1 cellular context compared by ENCODE assay signal in the genomic region with DNA sequence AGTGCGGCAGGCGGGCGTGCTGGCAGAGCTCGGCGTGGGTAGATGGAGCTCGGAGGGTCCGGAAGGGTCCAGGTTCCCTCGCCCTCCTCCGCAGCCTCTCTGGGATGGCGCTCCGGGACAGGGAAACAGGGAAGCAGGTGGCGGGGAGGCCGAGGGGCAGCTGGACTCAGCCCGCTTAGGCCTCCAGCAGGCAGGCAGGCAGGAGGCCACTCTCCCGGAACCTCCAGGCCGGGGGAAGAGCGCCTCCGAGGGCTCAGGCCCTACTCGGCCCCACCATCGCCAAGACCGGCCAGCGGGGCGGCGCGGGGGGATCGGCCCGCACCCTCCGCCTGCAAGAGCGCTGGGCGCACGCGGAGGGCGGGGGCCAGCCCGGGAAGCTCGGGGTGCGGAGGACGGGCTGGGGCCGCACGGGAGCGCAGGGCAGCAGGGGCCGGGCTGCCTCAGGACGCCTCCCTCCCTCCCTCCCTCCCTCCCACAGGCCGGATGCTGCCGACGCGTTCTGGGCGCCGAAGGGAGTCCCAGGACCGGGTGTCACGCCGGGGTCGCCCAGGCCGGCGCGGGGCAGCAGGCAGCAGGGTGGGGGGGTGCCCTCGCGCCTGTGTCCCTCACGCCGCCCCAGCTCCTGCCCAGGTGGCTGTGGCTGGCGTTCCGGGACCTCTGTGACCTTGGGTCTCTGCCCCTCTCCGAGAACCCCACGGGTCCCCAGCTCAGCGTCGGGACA.
TF ChIP-seq lines count a peak whose summit lies in the region.

No MANE protein-coding gene starts in this region.

TF ChIP-seq in HepG2, 621 proteins besides CTCF, POLR2A, EP300 and RAD21 (continued from another document and continues in another):
- TF ChIP-seq, protein P1, sequence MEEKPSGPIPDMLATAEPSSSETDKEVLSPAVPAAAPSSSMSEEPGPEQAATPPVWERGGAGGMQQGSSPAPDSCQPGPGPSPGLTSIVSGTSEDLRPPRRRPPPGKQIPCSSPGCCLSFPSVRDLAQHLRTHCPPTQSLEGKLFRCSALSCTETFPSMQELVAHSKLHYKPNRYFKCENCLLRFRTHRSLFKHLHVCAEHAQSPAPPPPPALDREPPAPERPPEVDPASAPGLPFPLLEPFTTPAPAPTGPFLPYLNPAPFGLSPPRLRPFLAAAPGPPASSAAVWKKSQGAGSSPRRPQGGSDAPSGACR (CRISPR knock-in tag; IDR thresholded peaks at IDR 0.05): no peak
- TF ChIP-seq IKZF4 (CRISPR knock-in tag; IDR thresholded peaks at IDR 0.05; ENCODE audit: borderline replicate concordance, low read depth, not compliant biosample characterization) (no peak), POLR2AphosphoS2 (IDR thresholded peaks at IDR 0.05; ENCODE audit: low read depth, low read length) (no peak), HHEX (CRISPR knock-in tag; IDR thresholded peaks at IDR 0.05) (no peak), ZNF577 (CRISPR knock-in tag; IDR thresholded peaks at IDR 0.05; ENCODE audit: borderline replicate concordance, low read depth) (no peak), ZNF337 (CRISPR knock-in tag; IDR thresholded peaks at IDR 0.05; ENCODE audit: borderline replicate concordance, low read depth) (no peak), KAT7 (CRISPR knock-in tag; IDR thresholded peaks at IDR 0.05; ENCODE audit: borderline replicate concordance) (no peak), ZNF614 (CRISPR knock-in tag; IDR thresholded peaks at IDR 0.05; ENCODE audit: borderline replicate concordance) (no peak), ZNF17 (CRISPR knock-in tag; IDR thresholded peaks at IDR 0.05) (no peak), HOXA9 (CRISPR knock-in tag; IDR thresholded peaks at IDR 0.05; ENCODE audit: borderline replicate concordance) (no peak; the same call in 1 of the 2 replicates), ZSCAN12 (CRISPR knock-in tag; IDR thresholded peaks at IDR 0.05) (no peak), MBNL3 (CRISPR knock-in tag; conservative IDR thresholded peaks at IDR 0.05) (no peak), FOXC1 (CRISPR knock-in tag; IDR thresholded peaks at IDR 0.05; ENCODE audit: borderline replicate concordance) (no peak), CEBPG (CRISPR knock-in tag; IDR thresholded peaks at IDR 0.05) (no peak), ZNF547 (CRISPR knock-in tag; IDR thresholded peaks at IDR 0.05) (no peak; the same call in 1 of the 2 replicates), ZNF713 (CRISPR knock-in tag; IDR thresholded peaks at IDR 0.05) (no peak), KDM5B (CRISPR knock-in tag; IDR thresholded peaks at IDR 0.05; ENCODE audit: borderline replicate concordance) (peak; percentile 51; the same call in 1 of the 2 replicates), CENPX (CRISPR knock-in tag; IDR thresholded peaks at IDR 0.05) (no peak), TOPORS (CRISPR knock-in tag; IDR thresholded peaks at IDR 0.05) (no peak), ZNF367 (CRISPR knock-in tag; IDR thresholded peaks at IDR 0.05; ENCODE audit: borderline replicate concordance) (no peak), ZNF557 (CRISPR knock-in tag; IDR thresholded peaks at IDR 0.05) (no peak), NKX3-1 (CRISPR knock-in tag; IDR thresholded peaks at IDR 0.05) (no peak), ZNF232 (CRISPR knock-in tag; IDR thresholded peaks at IDR 0.05; ENCODE audit: borderline replicate concordance) (no peak), GFI1 (CRISPR knock-in tag; IDR thresholded peaks at IDR 0.05; ENCODE audit: borderline replicate concordance) (no peak), NFYB (CRISPR knock-in tag; IDR thresholded peaks at IDR 0.05) (no peak), STAT5B (CRISPR knock-in tag; IDR thresholded peaks at IDR 0.05) (no peak), PRPF4 (IDR thresholded peaks at IDR 0.05; ENCODE audit: low read depth, low read length, poor library complexity, severe bottlenecking) (no peak), HDAC2 (CRISPR knock-in tag; IDR thresholded peaks at IDR 0.05) (no peak), SATB2 (CRISPR knock-in tag; IDR thresholded peaks at IDR 0.05) (no peak), SSRP1 (CRISPR knock-in tag; IDR thresholded peaks at IDR 0.05) (no peak), MAFF (IDR thresholded peaks at IDR 0.05; ENCODE audit: low read depth, low read length) (no peak), ZFYVE20 (CRISPR knock-in tag; IDR thresholded peaks at IDR 0.05; ENCODE audit: borderline replicate concordance, low read depth) (0 out of 2 replicates have a peak, but pooled peaks have one; percentile 77), ZNF816 (CRISPR knock-in tag; IDR thresholded peaks at IDR 0.05; ENCODE audit: borderline replicate concordance) (no peak), YEATS2 (CRISPR knock-in tag; IDR thresholded peaks at IDR 0.05; ENCODE audit: borderline replicate concordance) (no peak; the same call in 1 of the 2 replicates), TARDBP (CRISPR knock-in tag; IDR thresholded peaks at IDR 0.05) (peak; percentile 68; the same call in 1 of the 2 replicates), RARA (CRISPR knock-in tag; IDR thresholded peaks at IDR 0.05) (no peak), NR1H2 (CRISPR knock-in tag; IDR thresholded peaks at IDR 0.05; ENCODE audit: borderline replicate concordance, low read depth) (no peak), ZBTB7A (CRISPR knock-in tag; IDR thresholded peaks at IDR 0.05) (no peak), KDM3A (CRISPR knock-in tag; IDR thresholded peaks at IDR 0.05; ENCODE audit: low read depth) (no peak), KAT8 (CRISPR knock-in tag; IDR thresholded peaks at IDR 0.05) (no peak), ZNF10 (CRISPR knock-in tag; IDR thresholded peaks at IDR 0.05; ENCODE audit: borderline replicate concordance, low read depth) (no peak), ZC3H13 (CRISPR knock-in tag; IDR thresholded peaks at IDR 0.05) (no peak; the same call in 1 of the 2 replicates), AGO2 (optimal IDR thresholded peaks at IDR 0.05; ENCODE audit: low read depth, low read length) (peak; percentile 88), ZSCAN20 (CRISPR knock-in tag; IDR thresholded peaks at IDR 0.05; ENCODE audit: borderline replicate concordance) (no peak), JUND (CRISPR knock-in tag; IDR thresholded peaks at IDR 0.05) (no peak), DNMT3B (CRISPR knock-in tag; conservative IDR thresholded peaks at IDR 0.05) (no peak), ZNF260 (CRISPR knock-in tag; IDR thresholded peaks at IDR 0.05; ENCODE audit: borderline replicate concordance, low read depth) (no peak), ZNF678 (CRISPR knock-in tag; IDR thresholded peaks at IDR 0.05) (no peak), REL (CRISPR knock-in tag; conservative IDR thresholded peaks at IDR 0.05) (0 out of 2 replicates have a peak, but pooled peaks have one; percentile 64), ZFP37 (CRISPR knock-in tag; IDR thresholded peaks at IDR 0.05; ENCODE audit: borderline replicate concordance) (no peak), FOXA1 (IDR thresholded peaks at IDR 0.05) (no peak), FOXA1 (CRISPR knock-in tag; IDR thresholded peaks at IDR 0.05) (no peak), ZNF556 (CRISPR knock-in tag; IDR thresholded peaks at IDR 0.05; ENCODE audit: borderline replicate concordance) (no peak), RFX1 (IDR thresholded peaks at IDR 0.05) (no peak), DR1 (CRISPR knock-in tag; IDR thresholded peaks at IDR 0.05) (no peak)
- TF ChIP-seq, protein P2, sequence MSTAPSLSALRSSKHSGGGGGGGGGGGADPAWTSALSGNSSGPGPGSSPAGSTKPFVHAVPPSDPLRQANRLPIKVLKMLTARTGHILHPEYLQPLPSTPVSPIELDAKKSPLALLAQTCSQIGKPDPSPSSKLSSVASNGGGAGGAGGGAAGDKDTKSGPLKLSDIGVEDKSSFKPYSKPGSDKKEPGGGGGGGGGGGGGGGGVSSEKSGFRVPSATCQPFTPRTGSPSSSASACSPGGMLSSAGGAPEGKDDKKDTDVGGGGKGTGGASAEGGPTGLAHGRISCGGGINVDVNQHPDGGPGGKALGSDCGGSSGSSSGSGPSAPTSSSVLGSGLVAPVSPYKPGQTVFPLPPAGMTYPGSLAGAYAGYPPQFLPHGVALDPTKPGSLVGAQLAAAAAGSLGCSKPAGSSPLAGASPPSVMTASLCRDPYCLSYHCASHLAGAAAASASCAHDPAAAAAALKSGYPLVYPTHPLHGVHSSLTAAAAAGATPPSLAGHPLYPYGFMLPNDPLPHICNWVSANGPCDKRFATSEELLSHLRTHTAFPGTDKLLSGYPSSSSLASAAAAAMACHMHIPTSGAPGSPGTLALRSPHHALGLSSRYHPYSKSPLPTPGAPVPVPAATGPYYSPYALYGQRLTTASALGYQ (CRISPR knock-in tag; IDR thresholded peaks at IDR 0.05): no peak
- TF ChIP-seq, protein P3, sequence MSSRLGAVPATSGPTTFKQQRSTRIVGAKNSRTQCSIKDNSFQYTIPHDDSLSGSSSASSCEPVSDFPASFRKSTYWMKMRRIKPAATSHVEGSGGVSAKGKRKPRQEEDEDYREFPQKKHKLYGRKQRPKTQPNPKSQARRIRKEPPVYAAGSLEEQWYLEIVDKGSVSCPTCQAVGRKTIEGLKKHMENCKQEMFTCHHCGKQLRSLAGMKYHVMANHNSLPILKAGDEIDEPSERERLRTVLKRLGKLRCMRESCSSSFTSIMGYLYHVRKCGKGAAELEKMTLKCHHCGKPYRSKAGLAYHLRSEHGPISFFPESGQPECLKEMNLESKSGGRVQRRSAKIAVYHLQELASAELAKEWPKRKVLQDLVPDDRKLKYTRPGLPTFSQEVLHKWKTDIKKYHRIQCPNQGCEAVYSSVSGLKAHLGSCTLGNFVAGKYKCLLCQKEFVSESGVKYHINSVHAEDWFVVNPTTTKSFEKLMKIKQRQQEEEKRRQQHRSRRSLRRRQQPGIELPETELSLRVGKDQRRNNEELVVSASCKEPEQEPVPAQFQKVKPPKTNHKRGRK (CRISPR knock-in tag; IDR thresholded peaks at IDR 0.05): no peak
- TF ChIP-seq, protein P4, sequence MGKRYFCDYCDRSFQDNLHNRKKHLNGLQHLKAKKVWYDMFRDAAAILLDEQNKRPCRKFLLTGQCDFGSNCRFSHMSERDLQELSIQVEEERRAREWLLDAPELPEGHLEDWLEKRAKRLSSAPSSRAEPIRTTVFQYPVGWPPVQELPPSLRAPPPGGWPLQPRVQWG (CRISPR knock-in tag; IDR thresholded peaks at IDR 0.05; ENCODE audit: borderline replicate concordance, low read depth): no peak
- TF ChIP-seq, protein P5, sequence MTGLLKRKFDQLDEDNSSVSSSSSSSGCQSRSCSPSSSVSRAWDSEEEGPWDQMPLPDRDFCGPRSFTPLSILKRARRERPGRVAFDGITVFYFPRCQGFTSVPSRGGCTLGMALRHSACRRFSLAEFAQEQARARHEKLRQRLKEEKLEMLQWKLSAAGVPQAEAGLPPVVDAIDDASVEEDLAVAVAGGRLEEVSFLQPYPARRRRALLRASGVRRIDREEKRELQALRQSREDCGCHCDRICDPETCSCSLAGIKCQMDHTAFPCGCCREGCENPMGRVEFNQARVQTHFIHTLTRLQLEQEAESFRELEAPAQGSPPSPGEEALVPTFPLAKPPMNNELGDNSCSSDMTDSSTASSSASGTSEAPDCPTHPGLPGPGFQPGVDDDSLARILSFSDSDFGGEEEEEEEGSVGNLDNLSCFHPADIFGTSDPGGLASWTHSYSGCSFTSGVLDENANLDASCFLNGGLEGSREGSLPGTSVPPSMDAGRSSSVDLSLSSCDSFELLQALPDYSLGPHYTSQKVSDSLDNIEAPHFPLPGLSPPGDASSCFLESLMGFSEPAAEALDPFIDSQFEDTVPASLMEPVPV (CRISPR knock-in tag; IDR thresholded peaks at IDR 0.05): no peak; the same call in 1 of the 2 replicates
- TF ChIP-seq, protein P6, sequence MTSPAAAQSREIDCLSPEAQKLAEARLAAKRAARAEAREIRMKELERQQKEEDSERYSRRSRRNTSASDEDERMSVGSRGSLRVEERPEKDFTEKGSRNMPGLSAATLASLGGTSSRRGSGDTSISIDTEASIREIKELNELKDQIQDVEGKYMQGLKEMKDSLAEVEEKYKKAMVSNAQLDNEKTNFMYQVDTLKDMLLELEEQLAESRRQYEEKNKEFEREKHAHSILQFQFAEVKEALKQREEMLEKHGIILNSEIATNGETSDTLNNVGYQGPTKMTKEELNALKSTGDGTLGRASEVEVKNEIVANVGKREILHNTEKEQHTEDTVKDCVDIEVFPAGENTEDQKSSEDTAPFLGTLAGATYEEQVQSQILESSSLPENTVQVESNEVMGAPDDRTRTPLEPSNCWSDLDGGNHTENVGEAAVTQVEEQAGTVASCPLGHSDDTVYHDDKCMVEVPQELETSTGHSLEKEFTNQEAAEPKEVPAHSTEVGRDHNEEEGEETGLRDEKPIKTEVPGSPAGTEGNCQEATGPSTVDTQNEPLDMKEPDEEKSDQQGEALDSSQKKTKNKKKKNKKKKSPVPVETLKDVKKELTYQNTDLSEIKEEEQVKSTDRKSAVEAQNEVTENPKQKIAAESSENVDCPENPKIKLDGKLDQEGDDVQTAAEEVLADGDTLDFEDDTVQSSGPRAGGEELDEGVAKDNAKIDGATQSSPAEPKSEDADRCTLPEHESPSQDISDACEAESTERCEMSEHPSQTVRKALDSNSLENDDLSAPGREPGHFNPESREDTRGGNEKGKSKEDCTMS (CRISPR knock-in tag; conservative IDR thresholded peaks at IDR 0.05): no peak
- TF ChIP-seq, protein P7, sequence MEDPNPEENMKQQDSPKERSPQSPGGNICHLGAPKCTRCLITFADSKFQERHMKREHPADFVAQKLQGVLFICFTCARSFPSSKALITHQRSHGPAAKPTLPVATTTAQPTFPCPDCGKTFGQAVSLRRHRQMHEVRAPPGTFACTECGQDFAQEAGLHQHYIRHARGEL (CRISPR knock-in tag; IDR thresholded peaks at IDR 0.05): no peak
- TF ChIP-seq, protein P8, sequence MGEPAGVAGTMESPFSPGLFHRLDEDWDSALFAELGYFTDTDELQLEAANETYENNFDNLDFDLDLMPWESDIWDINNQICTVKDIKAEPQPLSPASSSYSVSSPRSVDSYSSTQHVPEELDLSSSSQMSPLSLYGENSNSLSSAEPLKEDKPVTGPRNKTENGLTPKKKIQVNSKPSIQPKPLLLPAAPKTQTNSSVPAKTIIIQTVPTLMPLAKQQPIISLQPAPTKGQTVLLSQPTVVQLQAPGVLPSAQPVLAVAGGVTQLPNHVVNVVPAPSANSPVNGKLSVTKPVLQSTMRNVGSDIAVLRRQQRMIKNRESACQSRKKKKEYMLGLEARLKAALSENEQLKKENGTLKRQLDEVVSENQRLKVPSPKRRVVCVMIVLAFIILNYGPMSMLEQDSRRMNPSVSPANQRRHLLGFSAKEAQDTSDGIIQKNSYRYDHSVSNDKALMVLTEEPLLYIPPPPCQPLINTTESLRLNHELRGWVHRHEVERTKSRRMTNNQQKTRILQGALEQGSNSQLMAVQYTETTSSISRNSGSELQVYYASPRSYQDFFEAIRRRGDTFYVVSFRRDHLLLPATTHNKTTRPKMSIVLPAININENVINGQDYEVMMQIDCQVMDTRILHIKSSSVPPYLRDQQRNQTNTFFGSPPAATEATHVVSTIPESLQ (CRISPR knock-in tag; conservative IDR thresholded peaks at IDR 0.05): no peak
- TF ChIP-seq, protein P9, sequence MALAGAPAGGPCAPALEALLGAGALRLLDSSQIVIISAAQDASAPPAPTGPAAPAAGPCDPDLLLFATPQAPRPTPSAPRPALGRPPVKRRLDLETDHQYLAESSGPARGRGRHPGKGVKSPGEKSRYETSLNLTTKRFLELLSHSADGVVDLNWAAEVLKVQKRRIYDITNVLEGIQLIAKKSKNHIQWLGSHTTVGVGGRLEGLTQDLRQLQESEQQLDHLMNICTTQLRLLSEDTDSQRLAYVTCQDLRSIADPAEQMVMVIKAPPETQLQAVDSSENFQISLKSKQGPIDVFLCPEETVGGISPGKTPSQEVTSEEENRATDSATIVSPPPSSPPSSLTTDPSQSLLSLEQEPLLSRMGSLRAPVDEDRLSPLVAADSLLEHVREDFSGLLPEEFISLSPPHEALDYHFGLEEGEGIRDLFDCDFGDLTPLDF (CRISPR knock-in tag; IDR thresholded peaks at IDR 0.05): no peak
